16 cellular contexts compared by ENCODE assay signal in the genomic region with DNA sequence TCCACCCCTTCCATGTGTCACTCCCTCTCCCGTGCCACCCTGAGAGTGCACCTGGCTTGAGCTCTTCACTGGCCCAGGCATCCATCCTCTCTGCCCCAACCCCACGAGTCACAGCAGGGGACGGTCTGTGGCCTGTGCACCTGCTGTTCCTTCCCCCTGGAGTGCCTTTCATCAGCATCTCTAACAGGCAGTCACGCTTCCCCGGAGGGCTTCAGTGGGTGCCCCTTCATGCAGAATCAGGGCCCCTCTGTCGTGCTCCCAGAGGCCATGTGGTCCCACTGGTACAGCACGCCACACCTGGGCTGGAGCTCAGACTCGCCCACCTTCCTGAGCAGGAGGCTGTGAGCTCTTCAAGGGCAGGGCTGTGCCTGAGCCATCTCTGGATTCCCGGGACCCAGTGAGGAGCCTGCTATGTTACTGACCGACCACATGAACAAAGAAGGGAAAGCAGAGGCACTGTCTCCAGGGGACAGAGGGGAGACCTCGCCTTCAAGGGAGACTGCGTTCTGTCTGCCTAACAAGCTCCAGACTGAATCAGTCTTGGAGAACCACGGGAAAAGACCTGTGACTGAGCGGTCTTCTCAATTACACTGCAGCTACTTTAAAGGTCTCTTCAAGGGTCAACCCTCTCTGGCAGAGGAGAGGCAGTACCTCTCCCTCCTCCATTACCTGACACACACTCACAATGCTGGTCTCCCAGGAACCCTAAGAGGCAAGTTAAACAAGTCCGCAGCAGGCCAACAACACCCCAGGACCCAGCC.
DNase-seq lines count a peak whose midpoint lies in the region; ATAC-seq and TF ChIP-seq lines count a peak whose summit lies in the region.
"Had no signal": no experiment of that assay in that cellular context is flagged by ENCODE, and none has a peak within 500 bp of the region (broad histone marks: within the 10 kb centered on the region; RNA-seq: fewer than 3 reads in every experiment).

No MANE protein-coding gene starts in this region.

- H3K9ac ChIP-seq in colonic mucosa (ENCODE audit: low read depth in 2 of 2, low read length in 2 of 2) (no peak overlapping the region), subcutaneous abdominal adipose tissue (ENCODE audit: low read length in 5 of 5) (peak overlapping the region in 1 of 5 donors; percentile 1)

- H3K9me3 Mint-ChIP-seq in nephron progenitor cell = peaks cover 43% of the 10 kb centered on the region

- peaks cover 23% of the 10 kb centered on the region for H3K4me1 Mint-ChIP-seq in nephron progenitor cell

- H3K36me3 ChIP-seq in colonic mucosa (no peaks in the 10 kb centered on the region), subcutaneous abdominal adipose tissue (ENCODE audit: control insufficient read depth in 5 of 5, insufficient read depth in 5 of 5, low read length in 5 of 5) (peaks cover 0 to 23% (median 7%) of the 10 kb centered on the region in 5 donors)
- H3K36me3 ChIP-seq: brain microvascular endothelial cell had no signal

- no peak for ATAC-seq in GM21423 (IDR thresholded peaks at IDR 0.05; ENCODE audit: unreplicated experiment)

- H3K27ac Mint-ChIP-seq in nephron progenitor cell = peak overlapping the region; percentile 67

- H3K4me3 ChIP-seq in colonic mucosa (no peak overlapping the region), subcutaneous abdominal adipose tissue (ENCODE audit: low read depth in 1 of 5, low read length in 5 of 5) (peak overlapping the region in 1 of 5 donors; percentile 39)
- H3K4me3 ChIP-seq: PC-9 had no signal

- H3K9me3 ChIP-seq in colonic mucosa (no peaks in the 10 kb centered on the region), subcutaneous abdominal adipose tissue (ENCODE audit: control insufficient read depth in 5 of 5, low read length in 5 of 5) (no peaks in the 10 kb centered on the region)
- H3K9me3 ChIP-seq: neutrophil had no signal

- peaks cover 37% of the 10 kb centered on the region for H3K27me3 Mint-ChIP-seq in nephron progenitor cell (ENCODE audit: low read depth, poor library complexity)

- H3K36me3 Mint-ChIP-seq in nephron progenitor cell (ENCODE audit: low read depth) = peaks cover 61% of the 10 kb centered on the region

- H3K4me1 ChIP-seq in colonic mucosa (no peaks in the 10 kb centered on the region), subcutaneous abdominal adipose tissue (ENCODE audit: control insufficient read depth in 5 of 5, insufficient read depth in 5 of 5, low read length in 5 of 5) (peaks cover 0 to 38% (median 18%) of the 10 kb centered on the region in 5 donors)

- TF ChIP-seq CTCF in colonic mucosa (IDR thresholded peaks at IDR 0.05) = no peak
- no peak for TF ChIP-seq CTCF in nephron progenitor cell (IDR thresholded peaks at IDR 0.05)

- H3K27ac ChIP-seq in colonic mucosa (no peak overlapping the region), subcutaneous abdominal adipose tissue (ENCODE audit: low read depth, low read length) (peak overlapping the region; percentile 10)
- H3K27ac ChIP-seq: brain microvascular endothelial cell, neutrophil, PC-9 had no signal

- intact Hi-C loops in colonic mucosa (cut with DNase I) = no loop called here

- peak overlapping the region; percentile 21 for H3K4me3 Mint-ChIP-seq in nephron progenitor cell

- peak; percentile 51 for DNase-seq in activated effector memory CD4-positive, alpha-beta T cell treated with anti-CD3 and anti-CD28 coated beads, Interleukin-2, amount 50 U/mL, for 16 hours
- DNase-seq in activated effector memory CD4-positive, alpha-beta T cell treated with Interleukin-2 at 50 U/mL for 16 hours = no peak
- peak; percentile 3 for DNase-seq in colonic mucosa
- DNase-seq in nephron progenitor cell = no peak
- DNase-seq in NCI-H1694 (lab: John Stamatoyannopoulos, UW) = no peak
- no peak for DNase-seq in NCI-H2196 (lab: John Stamatoyannopoulos, UW; ENCODE audit: unreplicated experiment)
- DNase-seq: activated naive CD4-positive, alpha-beta T cell; brain microvascular endothelial cell; effector CD8-positive, alpha-beta T cell; mesenchymal stem cell; NCI-H1436 treated with DMSO at 0.1 percent for 48 hours; NCI-H524; PC-9 had no signal

- H3K27me3 ChIP-seq in colonic mucosa (no peaks in the 10 kb centered on the region), subcutaneous abdominal adipose tissue (ENCODE audit: control insufficient read depth in 5 of 5, insufficient read depth in 4 of 5, low read length in 5 of 5) (no peaks in the 10 kb centered on the region)

Comparison
In these comparisons a context has a peak if more than half of its experiments do, and no peak if none do; other contexts are left out.
1. DNase-seq: peak in activated effector memory CD4-positive, alpha-beta T cell treated with anti-CD3 and anti-CD28 coated beads, Interleukin-2, amount 50 U/mL, for 16 hours (single experiment) and colonic mucosa (single experiment); none in activated effector memory CD4-positive, alpha-beta T cell treated with Interleukin-2 at 50 U/mL for 16 hours (single experiment), nephron progenitor cell (single experiment), NCI-H1694 (single experiment) and NCI-H2196 (single experiment).